11 cellular contexts compared by ENCODE assay signal in the genomic region with DNA sequence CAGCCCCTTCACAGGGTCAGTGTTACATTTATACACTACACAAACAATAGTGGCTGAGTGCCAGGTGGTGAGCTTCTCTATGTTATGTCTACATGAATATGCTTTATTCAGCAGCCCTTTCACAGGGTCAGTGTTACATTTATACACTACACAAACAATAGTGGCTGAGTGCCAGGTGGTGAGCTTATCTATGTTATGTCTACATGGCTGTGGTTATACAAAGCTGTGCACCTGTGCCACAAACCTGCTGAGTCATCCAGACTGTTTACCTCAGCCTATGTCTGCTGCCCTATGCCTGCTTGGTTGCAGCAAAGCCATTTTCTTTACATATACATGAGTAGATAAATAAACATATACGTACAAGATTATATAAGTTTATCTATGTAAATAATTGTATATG.
DNase-seq lines count a peak whose midpoint lies in the region; ATAC-seq and TF ChIP-seq lines count a peak whose summit lies in the region.
"Had no signal": no experiment of that assay in that cellular context is flagged by ENCODE, and none has a peak within 500 bp of the region (broad histone marks: within the 10 kb centered on the region; RNA-seq: fewer than 3 reads in every experiment).

No MANE protein-coding gene starts in this region.

- no peak for TF ChIP-seq CTCF in HEK293 (tag by site-specific recombination; IDR thresholded peaks at IDR 0.05)
- no peak for TF ChIP-seq CTCF in right lobe of liver (IDR thresholded peaks at IDR 0.05)

- intact Hi-C loops in right lobe of liver (cut with DNase I): no loop called here

- no peaks in the 10 kb centered on the region for H3K4me1 ChIP-seq in HEK293 (ENCODE audit: control insufficient read depth, insufficient read depth, low read length)
- H3K4me1 ChIP-seq in right lobe of liver: peaks cover 0 to 28% (median 5%) of the 10 kb centered on the region in 4 donors

- no peaks in the 10 kb centered on the region for H3K9me3 ChIP-seq in HEK293 (ENCODE audit: control insufficient read depth, insufficient read depth, low read depth, low read length)
- no peaks in the 10 kb centered on the region for H3K9me3 ChIP-seq in T-helper 17 cell (ENCODE audit: control insufficient read depth, low read length, poor library complexity, severe bottlenecking)
- no peaks in the 10 kb centered on the region for H3K9me3 ChIP-seq in right lobe of liver

- H3K36me3 Mint-ChIP-seq in T-helper 17 cell (ENCODE audit: low read depth): no peaks in the 10 kb centered on the region
- H3K36me3 Mint-ChIP-seq: natural killer cell had no signal

- H3K27ac Mint-ChIP-seq in T-helper 17 cell: no peak overlapping the region
- H3K27ac Mint-ChIP-seq: activated naive CD8-positive, alpha-beta T cell treated with anti-CD3 and anti-CD28 coated beads, Interleukin-2, amount 10 ng/mL, durations not matched to agents 7 days and 5 days; natural killer cell had no signal

- H3K27me3 ChIP-seq in right lobe of liver: no peaks in the 10 kb centered on the region

- H3K4me3 ChIP-seq in HEK293 (ENCODE audit: low read depth, low read length) (no peak overlapping the region), right lobe of liver (no peak overlapping the region)

- H3K27ac ChIP-seq in HEK293 (ENCODE audit: extremely low read depth, low read depth, low read length): no peak overlapping the region
- H3K27ac ChIP-seq in right lobe of liver: peak overlapping the region in 2 of 3 donors; percentile 77 to 90

- no peak overlapping the region for H3K4me3 Mint-ChIP-seq in T-helper 17 cell
- H3K4me3 Mint-ChIP-seq: activated naive CD8-positive, alpha-beta T cell treated with anti-CD3 and anti-CD28 coated beads, Interleukin-2, amount 10 ng/mL, durations not matched to agents 7 days and 5 days; natural killer cell had no signal

- CTCF ChIA-PET in HEK293 (lab: Yijun Ruan, JAX): no interaction called here

- DNase-seq in NCI-H1105 treated with DMSO at 0.1 percent for 48 hours (lab: John Stamatoyannopoulos, UW) (peak; percentile 49), T-helper 17 cell (no peak), right lobe of liver (no peak), inferior parietal cortex (ENCODE audit: extremely low spot score) (no peak)
- DNase-seq: activated CD4-positive, alpha-beta T cell treated with anti-CD3 and anti-CD28 coated beads, Interleukin-2, amount 50 U/mL, for 4 hours; activated naive CD8-positive, alpha-beta T cell treated with anti-CD3 and anti-CD28 coated beads, Interleukin-2, amount 10 ng/mL, durations not matched to agents 7 days and 5 days; natural killer cell; stimulated activated CD4-positive, alpha-beta T cell treated with anti-CD3 and anti-CD28 coated beads, Interleukin-2, amount 100 ng/mL, for 24 hours had no signal

- ATAC-seq in T-helper 17 cell (peak; percentile 51), right lobe of liver (peak in 3 of 4 donors; percentile 17 to 27 (median 19)), HG02840 (IDR thresholded peaks at IDR 0.05; ENCODE audit: low FRiP score, unreplicated experiment) (no peak), GM19463 (IDR thresholded peaks at IDR 0.05; ENCODE audit: unreplicated experiment) (no peak)
- ATAC-seq: natural killer cell had no signal

- no peak for TF ChIP-seq POLR2A in right lobe of liver (IDR thresholded peaks at IDR 0.05)

- peaks cover 3% of the 10 kb centered on the region for H3K4me1 Mint-ChIP-seq in T-helper 17 cell

- WGBS in right lobe of liver (ENCODE audit: insufficient coverage, low coverage, low lambda C conversion rate, missing lambda C conversion rate): 50% methylated on average over 1 of the region's 1 CpG

- no peaks in the 10 kb centered on the region for H3K27me3 Mint-ChIP-seq in T-helper 17 cell
- H3K27me3 Mint-ChIP-seq: activated naive CD8-positive, alpha-beta T cell treated with anti-CD3 and anti-CD28 coated beads, Interleukin-2, amount 10 ng/mL, durations not matched to agents 7 days and 5 days had no signal

- H3K36me3 ChIP-seq in HEK293 (ENCODE audit: control insufficient read depth in 2 of 2, insufficient read depth in 1 of 2, low read length in 2 of 2) (no peaks in the 10 kb centered on the region), right lobe of liver (no peaks in the 10 kb centered on the region)

- POLR2A ChIA-PET in HEK293 (lab: Yijun Ruan, JAX): no interaction called here

TF ChIP-seq in HEK293, 187 proteins besides CTCF, POLR2A, EP300 and RAD21:
- TF ChIP-seq TRIM28 (IDR thresholded peaks at IDR 0.05; ENCODE audit: borderline replicate concordance, low read length): 0 out of 2 replicates have a peak, but pooled peaks have one; percentile 41
- no peak for TF ChIP-seq ZNF362 (tag by site-specific recombination; IDR thresholded peaks at IDR 0.05)

Comparison
In these comparisons a context has a peak if more than half of its experiments do, and no peak if none do; other contexts are left out.
1. ATAC-seq: peak in T-helper 17 cell (single experiment) and right lobe of liver (3 of 4); none in HG02840 (single experiment) and GM19463 (single experiment).